ENCODE assay signal across 8 cellular contexts in the genomic region with DNA sequence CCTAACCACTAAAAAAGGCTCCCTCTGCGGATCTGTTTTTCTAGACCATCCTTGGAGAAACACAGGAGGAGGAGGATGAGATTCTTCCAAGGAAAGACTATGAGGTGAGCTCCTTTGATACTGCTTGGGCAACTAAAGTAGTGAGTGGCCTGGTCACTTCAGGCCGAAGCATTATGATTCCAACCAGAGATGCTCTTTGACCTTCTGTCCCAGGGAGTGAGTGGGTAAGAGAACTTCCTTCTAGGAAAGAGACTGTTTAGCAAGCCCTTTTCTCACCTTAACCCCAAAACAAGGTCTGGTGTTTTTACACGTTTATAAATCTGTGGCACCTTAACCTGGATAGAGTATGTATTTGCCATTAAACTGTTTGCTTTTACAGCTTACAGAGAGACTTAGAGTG.
DNase-seq lines count a peak whose midpoint lies in the region; ATAC-seq and TF ChIP-seq lines count a peak whose summit lies in the region.

No MANE protein-coding gene starts in this region.

- no peak overlapping the region for H2AFZ ChIP-seq in SU-DHL-6 (ENCODE audit: low read depth, low read length, severe bottlenecking)

- peak overlapping the region; percentile 92 for H3K4me3 ChIP-seq in GM06990 (replicated peaks; ENCODE audit: low read depth, low read length)
- peak overlapping the region; percentile 86 for H3K4me3 ChIP-seq in SU-DHL-6 (ENCODE audit: insufficient read depth, low read length, poor library complexity, severe bottlenecking)
- peak overlapping the region; percentile 58 for H3K4me3 ChIP-seq in fibroblast of mammary gland (ENCODE audit: control insufficient read depth, low read depth, low read length)
- H3K4me3 ChIP-seq in retinal pigment epithelial cell (ENCODE audit: low read length), result peak overlapping the region; percentile 52

- H3K9me3 ChIP-seq in SU-DHL-6 (ENCODE audit: insufficient read depth, low read length), result no peaks in the 10 kb centered on the region

- peak overlapping the region; percentile 97 for H3K4me2 ChIP-seq in SU-DHL-6 (ENCODE audit: low read depth, low read length, poor library complexity, severe bottlenecking)

- H3K9ac ChIP-seq in SU-DHL-6 (ENCODE audit: low read length), result peak overlapping the region; percentile 88

- no peak for TF ChIP-seq CTCF in GM06990 (IDR thresholded peaks at IDR 0.05; ENCODE audit: insufficient read depth, low read length, poor library complexity, severe bottlenecking)
- TF ChIP-seq CTCF in SU-DHL-6 (IDR thresholded peaks at IDR 0.05; ENCODE audit: insufficient read depth, low read length, poor library complexity, severe bottlenecking), result no peak
- no peak for TF ChIP-seq CTCF in fibroblast of mammary gland (conservative IDR thresholded peaks at IDR 0.05; ENCODE audit: control insufficient read depth, insufficient read depth, low read depth, low read length)
- no peak for TF ChIP-seq CTCF in retinal pigment epithelial cell (conservative IDR thresholded peaks at IDR 0.05; ENCODE audit: low read depth, low read length)

- peak overlapping the region; percentile 75 for H3K27ac ChIP-seq in SU-DHL-6 (ENCODE audit: low read depth, low read length)

- no peaks in the 10 kb centered on the region; the same call in 1 of the 2 replicates for H3K36me3 ChIP-seq in GM06990 (ENCODE audit: control insufficient read depth, insufficient read depth, low read length)
- H3K36me3 ChIP-seq in SU-DHL-6 (ENCODE audit: low read length), result peaks cover 17% of the 10 kb centered on the region

- H3K79me2 ChIP-seq in SU-DHL-6 (ENCODE audit: insufficient read depth, low read length), result peaks cover 48% of the 10 kb centered on the region

- H4K20me1 ChIP-seq in SU-DHL-6 (ENCODE audit: low read depth, low read length), result no peaks in the 10 kb centered on the region

- H3K27me3 ChIP-seq in GM06990 (replicated peaks; ENCODE audit: control insufficient read depth, insufficient read depth, low read length) (no peaks in the 10 kb centered on the region), SU-DHL-6 (ENCODE audit: low read length) (no peaks in the 10 kb centered on the region)

- no peak for DNase-seq in GM06990 (ENCODE audit: extremely low read depth, insufficient read length)
- peak; percentile 17 for DNase-seq in fibroblast of mammary gland (ENCODE audit: low read depth)
- no peak for DNase-seq in retinal pigment epithelial cell (ENCODE audit: low read depth)
- DNase-seq in T1000 (lab: John Stamatoyannopoulos, UW), result no peak
- no peak for DNase-seq in Ammon's horn (ENCODE audit: low spot score)

- ATAC-seq in HG03025 (IDR thresholded peaks at IDR 0.05; ENCODE audit: low FRiP score, unreplicated experiment) (no peak), GM21528 (IDR thresholded peaks at IDR 0.05; ENCODE audit: low FRiP score, unreplicated experiment) (no peak)

- H3K9me2 ChIP-seq in SU-DHL-6 (replicated peaks; ENCODE audit: insufficient read depth, low read length), result no peaks in the 10 kb centered on the region

- peaks cover 24% of the 10 kb centered on the region for H3F3A ChIP-seq in SU-DHL-6 (ENCODE audit: insufficient read depth)
